14 cellular contexts compared by ENCODE assay signal in the genomic region with DNA sequence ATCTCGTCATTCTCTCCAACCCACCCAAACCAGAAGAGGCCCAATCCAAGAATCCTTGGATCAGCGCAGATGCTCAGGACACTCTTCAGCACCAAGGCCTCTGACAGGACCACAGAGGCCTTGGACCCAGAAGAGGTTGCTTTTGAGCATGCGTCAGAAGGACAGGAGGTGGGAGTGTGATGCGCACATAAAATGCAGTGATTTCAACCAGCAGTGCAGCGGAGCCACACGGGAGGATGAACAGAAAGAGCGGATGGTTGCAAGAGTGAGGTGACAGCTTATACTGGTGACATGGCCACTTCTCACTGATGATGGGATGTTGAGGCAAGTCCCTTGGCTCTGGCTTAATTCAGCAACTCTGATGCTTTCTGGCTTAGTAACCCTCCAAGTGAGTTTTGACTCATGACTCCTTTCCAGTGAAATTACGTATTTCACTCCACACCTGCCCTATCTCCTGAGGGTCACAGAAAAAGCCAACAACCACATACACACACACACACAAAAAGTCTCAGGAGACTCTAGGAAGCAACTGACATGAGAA. TPM values are rescaled to one million over a fixed set of nuclear protein-coding genes. Genes with fewer than 3 reads are reported as not detected.
DNase-seq lines count a peak whose midpoint lies in the region; ATAC-seq and TF ChIP-seq lines count a peak whose summit lies in the region.
"Had no signal": no experiment of that assay in that cellular context is flagged by ENCODE, and none has a peak within 500 bp of the region (broad histone marks: within the 10 kb centered on the region; RNA-seq: fewer than 3 reads in every experiment).

No MANE protein-coding gene starts in this region.

- H3K4me3 ChIP-seq in coronary artery (no peak overlapping the region), thymus (ENCODE audit: low read length) (no peak overlapping the region)
- H3K4me3 ChIP-seq: A549, colonic mucosa had no signal

- no peak for TF ChIP-seq CTCF in coronary artery (IDR thresholded peaks at IDR 0.05)
- TF ChIP-seq CTCF in nephron progenitor cell (IDR thresholded peaks at IDR 0.05), result no peak

- H3K27ac ChIP-seq in coronary artery, result peak overlapping the region; percentile 72 to 89
- peak overlapping the region; percentile 15 for H3K27ac ChIP-seq in thymus (ENCODE audit: low read depth)
- H3K27ac ChIP-seq: A549 had no signal

- peak; percentile 47 for DNase-seq in activated CD8-positive, alpha-beta memory T cell treated with anti-CD3 and anti-CD28 coated beads, Interleukin-2, amount 50 U/mL, for 48 hours
- no peak for DNase-seq in activated CD8-positive, alpha-beta memory T cell treated with anti-CD3 and anti-CD28 coated beads, Interleukin-2, amount 10 ng/mL, durations not matched to agents 7 days and 5 days
- DNase-seq in coronary artery (ENCODE audit: low spot score) (no peak), nephron progenitor cell (no peak), NOMO-1 treated with DMSO at 0.1 percent for 48 hours (lab: John Stamatoyannopoulos, UW; ENCODE audit: unreplicated experiment) (no peak), RPMI8226 (no peak)
- DNase-seq: activated naive CD8-positive, alpha-beta T cell treated with anti-CD3 and anti-CD28 coated beads for 36 hours; Caco-2; colonic mucosa; mesenchymal stem cell; NCI-H2107 had no signal

- no peaks in the 10 kb centered on the region for H3K4me1 Mint-ChIP-seq in activated CD8-positive, alpha-beta memory T cell treated with anti-CD3 and anti-CD28 coated beads, Interleukin-2, amount 10 ng/mL, durations not matched to agents 7 days and 5 days
- H3K4me1 Mint-ChIP-seq in nephron progenitor cell, result peaks cover 89% of the 10 kb centered on the region
- H3K4me1 Mint-ChIP-seq: activated naive CD8-positive, alpha-beta T cell treated with anti-CD3 and anti-CD28 coated beads for 36 hours had no signal

- ATAC-seq in activated CD8-positive, alpha-beta memory T cell treated with anti-CD3 and anti-CD28 coated beads, Interleukin-2, amount 10 ng/mL, durations not matched to agents 7 days and 5 days, result no peak
- ATAC-seq in HG02623 (IDR thresholded peaks at IDR 0.05; ENCODE audit: unreplicated experiment), result no peak

- H3K27ac Mint-ChIP-seq in activated CD8-positive, alpha-beta memory T cell treated with anti-CD3 and anti-CD28 coated beads, Interleukin-2, amount 10 ng/mL, durations not matched to agents 7 days and 5 days, result no peak overlapping the region
- H3K27ac Mint-ChIP-seq in nephron progenitor cell, result peak overlapping the region; percentile 89
- H3K27ac Mint-ChIP-seq: activated naive CD8-positive, alpha-beta T cell treated with anti-CD3 and anti-CD28 coated beads for 36 hours had no signal

- peaks cover 3% of the 10 kb centered on the region for H3K36me3 ChIP-seq in thymus (ENCODE audit: control insufficient read depth, insufficient read depth)
- H3K36me3 ChIP-seq: colonic mucosa had no signal

- 98% methylated on average over 8 of the region's 8 CpGs for WGBS in thymus

- no peaks in the 10 kb centered on the region for H3K27me3 Mint-ChIP-seq in activated CD8-positive, alpha-beta memory T cell treated with anti-CD3 and anti-CD28 coated beads, Interleukin-2, amount 10 ng/mL, durations not matched to agents 7 days and 5 days
- H3K27me3 Mint-ChIP-seq in nephron progenitor cell (ENCODE audit: low read depth, poor library complexity), result peaks cover 4% of the 10 kb centered on the region
- H3K27me3 Mint-ChIP-seq: activated naive CD8-positive, alpha-beta T cell treated with anti-CD3 and anti-CD28 coated beads for 36 hours had no signal

- CTCF ChIA-PET in activated CD8-positive, alpha-beta memory T cell treated with anti-CD3 and anti-CD28 coated beads, Interleukin-2, amount 10 ng/mL, durations not matched to agents 7 days and 5 days (lab: Charles Lee), result interaction anchor here (1.2 kb wide), 1 partner anchor 136 kb away, joined by 3 read pairs; no protein-coding TSS in a partner anchor

- H3K36me3 Mint-ChIP-seq in activated CD8-positive, alpha-beta memory T cell treated with anti-CD3 and anti-CD28 coated beads, Interleukin-2, amount 10 ng/mL, durations not matched to agents 7 days and 5 days, result peaks cover 2% of the 10 kb centered on the region
- peaks cover 12% of the 10 kb centered on the region for H3K36me3 Mint-ChIP-seq in nephron progenitor cell (ENCODE audit: low read depth)

- no peaks in the 10 kb centered on the region for H3K9me3 ChIP-seq in thymus (ENCODE audit: control insufficient read depth)
- H3K9me3 ChIP-seq: A549, Caco-2, colonic mucosa had no signal

- no peaks in the 10 kb centered on the region for H3K9me3 Mint-ChIP-seq in activated CD8-positive, alpha-beta memory T cell treated with anti-CD3 and anti-CD28 coated beads, Interleukin-2, amount 10 ng/mL, durations not matched to agents 7 days and 5 days (ENCODE audit: low read depth)
- H3K9me3 Mint-ChIP-seq in nephron progenitor cell, result no peaks in the 10 kb centered on the region
- H3K9me3 Mint-ChIP-seq: activated naive CD8-positive, alpha-beta T cell treated with anti-CD3 and anti-CD28 coated beads for 36 hours had no signal

- no peaks in the 10 kb centered on the region for H3K4me1 ChIP-seq in thymus (ENCODE audit: control insufficient read depth, insufficient read depth, low read length)
- H3K4me1 ChIP-seq: colonic mucosa had no signal

- H3K27me3 ChIP-seq in thymus (ENCODE audit: control insufficient read depth, insufficient read depth), result no peaks in the 10 kb centered on the region
- H3K27me3 ChIP-seq: colonic mucosa had no signal

- no peak overlapping the region for H3K4me3 Mint-ChIP-seq in activated CD8-positive, alpha-beta memory T cell treated with anti-CD3 and anti-CD28 coated beads, Interleukin-2, amount 10 ng/mL, durations not matched to agents 7 days and 5 days
- H3K4me3 Mint-ChIP-seq in nephron progenitor cell, result peak overlapping the region; percentile 44
- H3K4me3 Mint-ChIP-seq: activated naive CD8-positive, alpha-beta T cell treated with anti-CD3 and anti-CD28 coated beads for 36 hours had no signal

RNA-seq across cellular contexts. Expression of gene ERN1, which starts 25.2 kb away (rescaled TPM):
- total RNA-seq in activated CD8-positive, alpha-beta memory T cell treated with anti-CD3 and anti-CD28 coated beads, Interleukin-2, amount 10 ng/mL, durations not matched to agents 7 days and 5 days, result 10 to 100 TPM; 21.7 to 22.9 TPM
- 7.4 TPM for polyA plus RNA-seq in thymus
